In the genomic region with DNA sequence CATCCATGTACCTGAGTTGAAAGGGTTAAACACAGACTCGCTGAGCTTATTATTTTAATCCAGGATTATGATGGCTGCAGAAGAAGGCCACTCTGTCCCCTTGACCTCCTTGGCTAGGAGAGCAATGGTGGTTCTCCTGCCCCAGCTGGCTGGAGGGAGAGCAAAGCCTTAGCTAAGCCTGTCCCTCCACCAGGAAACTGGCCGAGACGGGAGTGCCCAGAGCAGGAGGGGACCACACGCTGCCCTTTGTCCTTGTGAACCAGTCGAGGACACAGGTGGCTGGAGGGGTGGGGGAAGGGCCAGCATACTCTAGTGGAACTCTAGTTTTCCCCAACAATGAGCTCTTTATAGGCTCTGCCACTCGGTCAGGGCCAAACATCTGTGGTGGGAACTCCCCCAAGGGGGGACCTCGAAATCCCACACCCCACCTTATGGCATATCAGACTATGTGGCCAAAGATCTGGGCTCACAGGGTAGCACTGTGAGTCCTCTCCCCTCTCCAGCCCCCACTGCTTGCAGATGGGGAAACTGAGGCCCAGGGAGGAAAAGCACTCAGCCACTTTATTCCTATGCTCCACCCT, we compare ENCODE assay signal across 1 cellular context.
TF ChIP-seq lines count a peak whose summit lies in the region.

No MANE protein-coding gene starts in this region.

TF ChIP-seq in HepG2, 621 proteins besides CTCF, POLR2A, EP300 and RAD21 (continued from another document and continues in another):
- TF ChIP-seq TBL1XR1 (IDR thresholded peaks at IDR 0.05; ENCODE audit: borderline replicate concordance, low read length, partially characterized antibody) (no peak), TCF7 (IDR thresholded peaks at IDR 0.05; ENCODE audit: low read depth) (no peak), ZNF660 (CRISPR knock-in tag; IDR thresholded peaks at IDR 0.05; ENCODE audit: borderline replicate concordance, low read depth) (no peak), TEAD3 (CRISPR knock-in tag; optimal IDR thresholded peaks at IDR 0.05; ENCODE audit: borderline replicate concordance) (peak; percentile 69), PCBP2 (optimal IDR thresholded peaks at IDR 0.05; ENCODE audit: low read depth, low read length, poor library complexity, severe bottlenecking) (no peak), ZMYM2 (CRISPR knock-in tag; IDR thresholded peaks at IDR 0.05) (no peak), ZNF674 (CRISPR knock-in tag; IDR thresholded peaks at IDR 0.05; ENCODE audit: low read depth) (no peak), FOXK2 (IDR thresholded peaks at IDR 0.05) (no peak), NAIF1 (CRISPR knock-in tag; IDR thresholded peaks at IDR 0.05; ENCODE audit: borderline replicate concordance) (no peak), ZFP1 (CRISPR knock-in tag; IDR thresholded peaks at IDR 0.05) (0 out of 2 replicates have a peak, but pooled peaks have one; percentile 52), ZNF33B (CRISPR knock-in tag; IDR thresholded peaks at IDR 0.05) (no peak), SRSF9 (IDR thresholded peaks at IDR 0.05; ENCODE audit: borderline replicate concordance, insufficient read depth, low read depth, low read length, poor library complexity, severe bottlenecking) (no peak), SRY (CRISPR knock-in tag; IDR thresholded peaks at IDR 0.05) (no peak), BRCA1 (CRISPR knock-in tag; IDR thresholded peaks at IDR 0.05) (no peak), NCOA1 (CRISPR knock-in tag; IDR thresholded peaks at IDR 0.05) (no peak), ADNP (CRISPR knock-in tag; IDR thresholded peaks at IDR 0.05) (no peak), ZKSCAN8 (CRISPR knock-in tag; IDR thresholded peaks at IDR 0.05; ENCODE audit: borderline replicate concordance) (no peak), FOXA1 (IDR thresholded peaks at IDR 0.05) (no peak), FOXA1 (CRISPR knock-in tag; IDR thresholded peaks at IDR 0.05) (no peak), SNRNP70 (IDR thresholded peaks at IDR 0.05; ENCODE audit: low read depth, low read length) (no peak), ZNF776 (CRISPR knock-in tag; IDR thresholded peaks at IDR 0.05) (no peak), WIZ (CRISPR knock-in tag; IDR thresholded peaks at IDR 0.05) (no peak), SP2 (CRISPR knock-in tag; IDR thresholded peaks at IDR 0.05) (no peak), MED8 (CRISPR knock-in tag; IDR thresholded peaks at IDR 0.05; ENCODE audit: insufficient replicate concordance) (no peak), SCMH1 (CRISPR knock-in tag; IDR thresholded peaks at IDR 0.05; ENCODE audit: borderline replicate concordance) (no peak), HNRNPL (IDR thresholded peaks at IDR 0.05; ENCODE audit: low read depth, low read length) (0 out of 2 replicates have a peak, but pooled peaks have one; percentile 53), SETDB1 (CRISPR knock-in tag; IDR thresholded peaks at IDR 0.05; ENCODE audit: borderline replicate concordance) (no peak), SOX13 (IDR thresholded peaks at IDR 0.05) (no peak), SOX13 (CRISPR knock-in tag; conservative IDR thresholded peaks at IDR 0.05 in 1 of 2, IDR thresholded peaks at IDR 0.05 in 1 of 2) (peak in 1 of 2 experiments; percentile 77; a peak in 2 of 4 replicates)
- TF ChIP-seq, protein P1, sequence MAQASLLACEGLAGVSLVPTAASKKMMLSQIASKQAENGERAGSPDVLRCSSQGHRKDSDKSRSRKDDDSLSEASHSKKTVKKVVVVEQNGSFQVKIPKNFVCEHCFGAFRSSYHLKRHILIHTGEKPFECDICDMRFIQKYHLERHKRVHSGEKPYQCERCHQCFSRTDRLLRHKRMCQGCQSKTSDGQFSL (CRISPR knock-in tag; IDR thresholded peaks at IDR 0.05), result no peak
- TF ChIP-seq, protein P2, sequence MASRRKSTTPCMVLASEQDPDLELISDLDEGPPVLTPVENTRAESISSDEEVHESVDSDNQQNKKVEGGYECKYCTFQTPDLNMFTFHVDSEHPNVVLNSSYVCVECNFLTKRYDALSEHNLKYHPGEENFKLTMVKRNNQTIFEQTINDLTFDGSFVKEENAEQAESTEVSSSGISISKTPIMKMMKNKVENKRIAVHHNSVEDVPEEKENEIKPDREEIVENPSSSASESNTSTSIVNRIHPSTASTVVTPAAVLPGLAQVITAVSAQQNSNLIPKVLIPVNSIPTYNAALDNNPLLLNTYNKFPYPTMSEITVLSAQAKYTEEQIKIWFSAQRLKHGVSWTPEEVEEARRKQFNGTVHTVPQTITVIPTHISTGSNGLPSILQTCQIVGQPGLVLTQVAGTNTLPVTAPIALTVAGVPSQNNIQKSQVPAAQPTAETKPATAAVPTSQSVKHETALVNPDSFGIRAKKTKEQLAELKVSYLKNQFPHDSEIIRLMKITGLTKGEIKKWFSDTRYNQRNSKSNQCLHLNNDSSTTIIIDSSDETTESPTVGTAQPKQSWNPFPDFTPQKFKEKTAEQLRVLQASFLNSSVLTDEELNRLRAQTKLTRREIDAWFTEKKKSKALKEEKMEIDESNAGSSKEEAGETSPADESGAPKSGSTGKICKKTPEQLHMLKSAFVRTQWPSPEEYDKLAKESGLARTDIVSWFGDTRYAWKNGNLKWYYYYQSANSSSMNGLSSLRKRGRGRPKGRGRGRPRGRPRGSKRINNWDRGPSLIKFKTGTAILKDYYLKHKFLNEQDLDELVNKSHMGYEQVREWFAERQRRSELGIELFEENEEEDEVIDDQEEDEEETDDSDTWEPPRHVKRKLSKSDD (CRISPR knock-in tag; IDR thresholded peaks at IDR 0.05; ENCODE audit: low read depth), result no peak
- TF ChIP-seq, protein P3, sequence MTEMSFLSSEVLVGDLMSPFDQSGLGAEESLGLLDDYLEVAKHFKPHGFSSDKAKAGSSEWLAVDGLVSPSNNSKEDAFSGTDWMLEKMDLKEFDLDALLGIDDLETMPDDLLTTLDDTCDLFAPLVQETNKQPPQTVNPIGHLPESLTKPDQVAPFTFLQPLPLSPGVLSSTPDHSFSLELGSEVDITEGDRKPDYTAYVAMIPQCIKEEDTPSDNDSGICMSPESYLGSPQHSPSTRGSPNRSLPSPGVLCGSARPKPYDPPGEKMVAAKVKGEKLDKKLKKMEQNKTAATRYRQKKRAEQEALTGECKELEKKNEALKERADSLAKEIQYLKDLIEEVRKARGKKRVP (CRISPR knock-in tag; IDR thresholded peaks at IDR 0.05), result no peak
- TF ChIP-seq, protein P4, sequence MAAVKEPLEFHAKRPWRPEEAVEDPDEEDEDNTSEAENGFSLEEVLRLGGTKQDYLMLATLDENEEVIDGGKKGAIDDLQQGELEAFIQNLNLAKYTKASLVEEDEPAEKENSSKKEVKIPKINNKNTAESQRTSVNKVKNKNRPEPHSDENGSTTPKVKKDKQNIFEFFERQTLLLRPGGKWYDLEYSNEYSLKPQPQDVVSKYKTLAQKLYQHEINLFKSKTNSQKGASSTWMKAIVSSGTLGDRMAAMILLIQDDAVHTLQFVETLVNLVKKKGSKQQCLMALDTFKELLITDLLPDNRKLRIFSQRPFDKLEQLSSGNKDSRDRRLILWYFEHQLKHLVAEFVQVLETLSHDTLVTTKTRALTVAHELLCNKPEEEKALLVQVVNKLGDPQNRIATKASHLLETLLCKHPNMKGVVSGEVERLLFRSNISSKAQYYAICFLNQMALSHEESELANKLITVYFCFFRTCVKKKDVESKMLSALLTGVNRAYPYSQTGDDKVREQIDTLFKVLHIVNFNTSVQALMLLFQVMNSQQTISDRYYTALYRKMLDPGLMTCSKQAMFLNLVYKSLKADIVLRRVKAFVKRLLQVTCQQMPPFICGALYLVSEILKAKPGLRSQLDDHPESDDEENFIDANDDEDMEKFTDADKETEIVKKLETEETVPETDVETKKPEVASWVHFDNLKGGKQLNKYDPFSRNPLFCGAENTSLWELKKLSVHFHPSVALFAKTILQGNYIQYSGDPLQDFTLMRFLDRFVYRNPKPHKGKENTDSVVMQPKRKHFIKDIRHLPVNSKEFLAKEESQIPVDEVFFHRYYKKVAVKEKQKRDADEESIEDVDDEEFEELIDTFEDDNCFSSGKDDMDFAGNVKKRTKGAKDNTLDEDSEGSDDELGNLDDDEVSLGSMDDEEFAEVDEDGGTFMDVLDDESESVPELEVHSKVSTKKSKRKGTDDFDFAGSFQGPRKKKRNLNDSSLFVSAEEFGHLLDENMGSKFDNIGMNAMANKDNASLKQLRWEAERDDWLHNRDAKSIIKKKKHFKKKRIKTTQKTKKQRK (IDR thresholded peaks at IDR 0.05; ENCODE audit: low read length), result no peak
- TF ChIP-seq, protein P5, sequence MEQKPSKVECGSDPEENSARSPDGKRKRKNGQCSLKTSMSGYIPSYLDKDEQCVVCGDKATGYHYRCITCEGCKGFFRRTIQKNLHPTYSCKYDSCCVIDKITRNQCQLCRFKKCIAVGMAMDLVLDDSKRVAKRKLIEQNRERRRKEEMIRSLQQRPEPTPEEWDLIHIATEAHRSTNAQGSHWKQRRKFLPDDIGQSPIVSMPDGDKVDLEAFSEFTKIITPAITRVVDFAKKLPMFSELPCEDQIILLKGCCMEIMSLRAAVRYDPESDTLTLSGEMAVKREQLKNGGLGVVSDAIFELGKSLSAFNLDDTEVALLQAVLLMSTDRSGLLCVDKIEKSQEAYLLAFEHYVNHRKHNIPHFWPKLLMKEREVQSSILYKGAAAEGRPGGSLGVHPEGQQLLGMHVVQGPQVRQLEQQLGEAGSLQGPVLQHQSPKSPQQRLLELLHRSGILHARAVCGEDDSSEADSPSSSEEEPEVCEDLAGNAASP (CRISPR knock-in tag; IDR thresholded peaks at IDR 0.05; ENCODE audit: borderline replicate concordance), result peak; percentile 97; the same call in 1 of the 2 replicates
- TF ChIP-seq, protein P6, sequence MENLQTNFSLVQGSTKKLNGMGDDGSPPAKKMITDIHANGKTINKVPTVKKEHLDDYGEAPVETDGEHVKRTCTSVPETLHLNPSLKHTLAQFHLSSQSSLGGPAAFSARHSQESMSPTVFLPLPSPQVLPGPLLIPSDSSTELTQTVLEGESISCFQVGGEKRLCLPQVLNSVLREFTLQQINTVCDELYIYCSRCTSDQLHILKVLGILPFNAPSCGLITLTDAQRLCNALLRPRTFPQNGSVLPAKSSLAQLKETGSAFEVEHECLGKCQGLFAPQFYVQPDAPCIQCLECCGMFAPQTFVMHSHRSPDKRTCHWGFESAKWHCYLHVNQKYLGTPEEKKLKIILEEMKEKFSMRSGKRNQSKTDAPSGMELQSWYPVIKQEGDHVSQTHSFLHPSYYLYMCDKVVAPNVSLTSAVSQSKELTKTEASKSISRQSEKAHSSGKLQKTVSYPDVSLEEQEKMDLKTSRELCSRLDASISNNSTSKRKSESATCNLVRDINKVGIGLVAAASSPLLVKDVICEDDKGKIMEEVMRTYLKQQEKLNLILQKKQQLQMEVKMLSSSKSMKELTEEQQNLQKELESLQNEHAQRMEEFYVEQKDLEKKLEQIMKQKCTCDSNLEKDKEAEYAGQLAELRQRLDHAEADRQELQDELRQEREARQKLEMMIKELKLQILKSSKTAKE (CRISPR knock-in tag; IDR thresholded peaks at IDR 0.05; ENCODE audit: borderline replicate concordance), result peak; percentile 89
- TF ChIP-seq, protein P7, sequence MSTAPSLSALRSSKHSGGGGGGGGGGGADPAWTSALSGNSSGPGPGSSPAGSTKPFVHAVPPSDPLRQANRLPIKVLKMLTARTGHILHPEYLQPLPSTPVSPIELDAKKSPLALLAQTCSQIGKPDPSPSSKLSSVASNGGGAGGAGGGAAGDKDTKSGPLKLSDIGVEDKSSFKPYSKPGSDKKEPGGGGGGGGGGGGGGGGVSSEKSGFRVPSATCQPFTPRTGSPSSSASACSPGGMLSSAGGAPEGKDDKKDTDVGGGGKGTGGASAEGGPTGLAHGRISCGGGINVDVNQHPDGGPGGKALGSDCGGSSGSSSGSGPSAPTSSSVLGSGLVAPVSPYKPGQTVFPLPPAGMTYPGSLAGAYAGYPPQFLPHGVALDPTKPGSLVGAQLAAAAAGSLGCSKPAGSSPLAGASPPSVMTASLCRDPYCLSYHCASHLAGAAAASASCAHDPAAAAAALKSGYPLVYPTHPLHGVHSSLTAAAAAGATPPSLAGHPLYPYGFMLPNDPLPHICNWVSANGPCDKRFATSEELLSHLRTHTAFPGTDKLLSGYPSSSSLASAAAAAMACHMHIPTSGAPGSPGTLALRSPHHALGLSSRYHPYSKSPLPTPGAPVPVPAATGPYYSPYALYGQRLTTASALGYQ (CRISPR knock-in tag; IDR thresholded peaks at IDR 0.05), result no peak
- TF ChIP-seq, protein P8, sequence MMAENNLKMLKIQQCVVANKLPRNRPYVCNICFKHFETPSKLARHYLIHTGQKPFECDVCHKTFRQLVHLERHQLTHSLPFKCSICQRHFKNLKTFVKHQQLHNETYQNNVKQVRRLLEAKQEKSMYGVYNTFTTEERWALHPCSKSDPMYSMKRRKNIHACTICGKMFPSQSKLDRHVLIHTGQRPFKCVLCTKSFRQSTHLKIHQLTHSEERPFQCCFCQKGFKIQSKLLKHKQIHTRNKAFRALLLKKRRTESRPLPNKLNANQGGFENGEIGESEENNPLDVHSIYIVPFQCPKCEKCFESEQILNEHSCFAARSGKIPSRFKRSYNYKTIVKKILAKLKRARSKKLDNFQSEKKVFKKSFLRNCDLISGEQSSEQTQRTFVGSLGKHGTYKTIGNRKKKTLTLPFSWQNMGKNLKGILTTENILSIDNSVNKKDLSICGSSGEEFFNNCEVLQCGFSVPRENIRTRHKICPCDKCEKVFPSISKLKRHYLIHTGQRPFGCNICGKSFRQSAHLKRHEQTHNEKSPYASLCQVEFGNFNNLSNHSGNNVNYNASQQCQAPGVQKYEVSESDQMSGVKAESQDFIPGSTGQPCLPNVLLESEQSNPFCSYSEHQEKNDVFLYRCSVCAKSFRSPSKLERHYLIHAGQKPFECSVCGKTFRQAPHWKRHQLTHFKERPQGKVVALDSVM (CRISPR knock-in tag; IDR thresholded peaks at IDR 0.05), result no peak
- TF ChIP-seq, protein P9, sequence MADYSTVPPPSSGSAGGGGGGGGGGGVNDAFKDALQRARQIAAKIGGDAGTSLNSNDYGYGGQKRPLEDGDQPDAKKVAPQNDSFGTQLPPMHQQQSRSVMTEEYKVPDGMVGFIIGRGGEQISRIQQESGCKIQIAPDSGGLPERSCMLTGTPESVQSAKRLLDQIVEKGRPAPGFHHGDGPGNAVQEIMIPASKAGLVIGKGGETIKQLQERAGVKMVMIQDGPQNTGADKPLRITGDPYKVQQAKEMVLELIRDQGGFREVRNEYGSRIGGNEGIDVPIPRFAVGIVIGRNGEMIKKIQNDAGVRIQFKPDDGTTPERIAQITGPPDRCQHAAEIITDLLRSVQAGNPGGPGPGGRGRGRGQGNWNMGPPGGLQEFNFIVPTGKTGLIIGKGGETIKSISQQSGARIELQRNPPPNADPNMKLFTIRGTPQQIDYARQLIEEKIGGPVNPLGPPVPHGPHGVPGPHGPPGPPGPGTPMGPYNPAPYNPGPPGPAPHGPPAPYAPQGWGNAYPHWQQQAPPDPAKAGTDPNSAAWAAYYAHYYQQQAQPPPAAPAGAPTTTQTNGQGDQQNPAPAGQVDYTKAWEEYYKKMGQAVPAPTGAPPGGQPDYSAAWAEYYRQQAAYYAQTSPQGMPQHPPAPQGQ (CRISPR knock-in tag; IDR thresholded peaks at IDR 0.05; ENCODE audit: borderline replicate concordance), result no peak
- TF ChIP-seq, protein P10, sequence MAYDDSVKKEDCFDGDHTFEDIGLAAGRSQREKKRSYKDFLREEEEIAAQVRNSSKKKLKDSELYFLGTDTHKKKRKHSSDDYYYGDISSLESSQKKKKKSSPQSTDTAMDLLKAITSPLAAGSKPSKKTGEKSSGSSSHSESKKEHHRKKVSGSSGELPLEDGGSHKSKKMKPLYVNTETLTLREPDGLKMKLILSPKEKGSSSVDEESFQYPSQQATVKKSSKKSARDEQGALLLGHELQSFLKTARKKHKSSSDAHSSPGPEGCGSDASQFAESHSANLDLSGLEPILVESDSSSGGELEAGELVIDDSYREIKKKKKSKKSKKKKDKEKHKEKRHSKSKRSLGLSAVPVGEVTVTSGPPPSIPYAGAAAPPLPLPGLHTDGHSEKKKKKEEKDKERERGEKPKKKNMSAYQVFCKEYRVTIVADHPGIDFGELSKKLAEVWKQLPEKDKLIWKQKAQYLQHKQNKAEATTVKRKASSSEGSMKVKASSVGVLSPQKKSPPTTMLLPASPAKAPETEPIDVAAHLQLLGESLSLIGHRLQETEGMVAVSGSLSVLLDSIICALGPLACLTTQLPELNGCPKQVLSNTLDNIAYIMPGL (CRISPR knock-in tag; IDR thresholded peaks at IDR 0.05; ENCODE audit: borderline replicate concordance in 1 of 2, low read depth in 1 of 2), result peak in 1 of 2 experiments; percentile 36; a peak in 1 of 4 replicates
